Comparison of ENCODE assay signal across 28 cellular contexts in the genomic region with DNA sequence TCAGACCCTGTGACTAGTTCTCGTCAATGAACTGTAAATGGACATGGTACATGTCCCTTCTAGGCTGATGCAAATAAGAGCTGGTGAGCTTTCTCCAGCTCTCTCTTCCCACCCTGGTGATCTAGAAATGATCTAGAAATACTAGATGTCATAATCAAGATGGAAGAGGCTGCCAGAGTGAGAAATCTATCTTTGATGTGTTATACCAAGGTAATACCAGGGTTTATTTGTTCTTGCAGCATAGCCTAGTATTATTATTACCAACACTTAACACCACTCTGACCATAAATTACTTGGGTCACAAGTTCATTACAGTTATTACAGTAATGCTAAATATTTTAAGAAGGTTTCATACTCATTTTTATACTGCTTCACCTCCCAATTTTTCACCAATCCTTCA.
"Had no signal": no experiment of that assay in that cellular context is flagged by ENCODE, and none has a peak within 500 bp of the region (broad histone marks: within the 10 kb centered on the region; RNA-seq: fewer than 3 reads in every experiment).

No MANE protein-coding gene starts in this region.

- H3K36me3 ChIP-seq: brain microvascular endothelial cell, esophagus muscularis mucosa, WERI-Rb-1 had no signal

- H3K4me1 ChIP-seq: esophagus muscularis mucosa had no signal

- H3K4me3 Mint-ChIP-seq: activated B cell treated with CpG ODN at 0.5 μM for 24 hours; activated CD8-positive, alpha-beta T cell treated with anti-CD3 and anti-CD28 coated beads for 36 hours; activated naive CD8-positive, alpha-beta T cell; activated T-cell treated with anti-CD3 and anti-CD28 coated beads, Interleukin-2, amount 50 U/mL, for 4 hours; activated T-helper 17 cell treated with anti-CD3 and anti-CD28 coated beads, Interleukin-2, amount 50 U/mL, for 72 hours; effector memory CD8-positive, alpha-beta T cell; T-cell; T-helper 1 cell treated with Interleukin-12 subunit alpha and Interleukin-12 subunit beta and Interleukin-4 antibody, amounts not matched to agents 30 μg/mL and 1 μg/mL, for 36 hours had no signal

- H3K27me3 ChIP-seq: brain microvascular endothelial cell, esophagus muscularis mucosa had no signal

- H3K27ac Mint-ChIP-seq: activated B cell treated with CpG ODN at 0.5 μM for 24 hours; activated CD8-positive, alpha-beta T cell treated with anti-CD3 and anti-CD28 coated beads for 36 hours; activated naive CD8-positive, alpha-beta T cell; activated T-helper 17 cell treated with anti-CD3 and anti-CD28 coated beads, Interleukin-2, amount 50 U/mL, for 72 hours; T-cell; T-helper 1 cell treated with Interleukin-12 subunit alpha and Interleukin-12 subunit beta and Interleukin-4 antibody, amounts not matched to agents 30 μg/mL and 1 μg/mL, for 36 hours had no signal

- H3K27me3 Mint-ChIP-seq: activated CD8-positive, alpha-beta T cell treated with anti-CD3 and anti-CD28 coated beads for 36 hours; activated naive CD8-positive, alpha-beta T cell had no signal

- H3K4me3 ChIP-seq: esophagus muscularis mucosa had no signal

- ATAC-seq: activated CD4-positive, CD25-positive, alpha-beta regulatory T cell treated with anti-CD3 and anti-CD28 coated beads, Interleukin-2, amount 50 U/mL, for 24 hours; activated CD8-positive, alpha-beta T cell treated with anti-CD3 and anti-CD28 coated beads for 36 hours; activated T-cell treated with anti-CD3 and anti-CD28 coated beads, Interleukin-2, amount 50 U/mL, for 4 hours; activated T-helper 17 cell treated with anti-CD3 and anti-CD28 coated beads, Interleukin-2, amount 50 U/mL, for 72 hours; effector memory CD8-positive, alpha-beta T cell; T-cell had no signal

- H3K4me1 Mint-ChIP-seq: activated B cell treated with CpG ODN at 0.5 μM for 24 hours; activated T-helper 17 cell treated with anti-CD3 and anti-CD28 coated beads, Interleukin-2, amount 50 U/mL, for 72 hours had no signal

- DNase-seq: activated B cell treated with CpG ODN at 0.5 μM for 24 hours; activated CD4-positive, alpha-beta T cell treated with anti-CD3 and anti-CD28 coated beads for 48 hours; activated CD4-positive, alpha-beta T cell treated with anti-CD3 and anti-CD28 coated beads, Interleukin-2, amount 50 U/mL, for 1 hour; activated CD4-positive, alpha-beta T cell treated with anti-CD3 and anti-CD28 coated beads, Interleukin-2, amount 50 U/mL, for 48 hours; activated CD8-positive, alpha-beta memory T cell treated with anti-CD3 and anti-CD28 coated beads for 24 hours; activated CD8-positive, alpha-beta T cell treated with anti-CD3 and anti-CD28 coated beads for 36 hours; activated effector memory CD4-positive, alpha-beta T cell treated with Interleukin-2 at 50 U/mL for 16 hours; activated gamma-delta T cell treated with Interleukin-2 at 50 U/mL for 16 hours; activated naive CD4-positive, alpha-beta T cell treated with anti-CD3 and anti-CD28 coated beads, Interleukin-2, amount 50 U/mL, for 16 hours; activated naive CD4-positive, alpha-beta T cell treated with Interleukin-2 at 50 U/mL for 16 hours; activated T-cell treated with anti-CD3 and anti-CD28 coated beads, Interleukin-2, amount 50 U/mL, for 4 hours; amniotic stem cell; anterior cingulate cortex; brain microvascular endothelial cell; cortex of kidney; dermis blood vessel endothelial cell; effector CD4-positive, alpha-beta T cell; effector memory CD8-positive, alpha-beta T cell; erythroblast; head of caudate nucleus; T-cell; T1000; WERI-Rb-1 had no signal

- H3K27ac ChIP-seq: brain microvascular endothelial cell, esophagus muscularis mucosa, WERI-Rb-1 had no signal

- H3K9me3 ChIP-seq: esophagus muscularis mucosa had no signal
